ENCODE assay signal across 26 cellular contexts in genomic region chr6:69617163-69617562, GRCh38.
"Had no signal": no experiment of that assay in that cellular context is flagged by ENCODE, and none has a peak within 500 bp of the region (broad histone marks: within the 10 kb centered on the region; RNA-seq: fewer than 3 reads in every experiment).

No MANE protein-coding gene starts in this region.

- DNase-seq: stimulated activated CD4-positive, alpha-beta T cell treated with anti-CD3 and anti-CD28 coated beads, Interleukin-2, amount 100 ng/mL, for 48 hours; stimulated activated CD4-positive, alpha-beta T cell treated with anti-CD3 and anti-CD28 coated beads, Interleukin-4, amount 100 ng/mL, for 1 hour; stimulated activated CD4-positive, alpha-beta T cell treated with anti-CD3 and anti-CD28 coated beads, Interleukin-4, amount 100 ng/mL, for 24 hours; stimulated activated CD4-positive, alpha-beta T cell treated with anti-CD3 and anti-CD28 coated beads, Interleukin-4, amount 100 ng/mL, for 4 hours; stimulated activated CD8-positive, alpha-beta memory T cell treated with anti-CD3 and anti-CD28 coated beads, Interleukin-4, amount 100 ng/mL, for 48 hours; stimulated activated naive B cell treated with anti-CD40 and anti-IgM and Interleukin-4, amounts not matched to agents 10 μg/mL and 1 μg/mL and 100 μg/mL, for 72 hours; stimulated activated naive CD4-positive, alpha-beta T cell; stimulated activated naive CD4-positive, alpha-beta T cell treated with Interleukin-2 at 50 U/mL for 16 hours; stimulated activated naive CD8-positive, alpha-beta T cell treated with anti-CD3 and anti-CD28 coated beads, Interleukin-15, amount 100 ng/mL, for 72 hours; stimulated activated naive CD8-positive, alpha-beta T cell treated with anti-CD3 and anti-CD28 coated beads, Interleukin-15, Interleukin-2, amounts not matched to agents 100 U/mL and 50 U/mL, for 24 hours; stomach; substantia nigra; testis; thyroid gland; tibial artery; transverse colon; trophoblast cell; upper lobe of left lung; upper lobe of right lung; uterus had no signal

- H3K36me3 ChIP-seq: stomach, suprapubic skin, thoracic aorta, thyroid gland, tibial artery, tibial nerve, transverse colon, upper lobe of left lung, upper lobe of right lung, uterus, vagina had no signal

- FAIRE-seq: urothelium cell line had no signal

- H3K27me3 ChIP-seq: stomach, suprapubic skin, testis, thyroid gland, tibial artery, tibial nerve, transverse colon, upper lobe of left lung, upper lobe of right lung, uterus, vagina had no signal

- H3K9me3 ChIP-seq: stomach, suprapubic skin, testis, thoracic aorta, thyroid gland, tibial artery, tibial nerve, transverse colon, upper lobe of left lung, upper lobe of right lung, uterus, vagina had no signal

- H3K27ac ChIP-seq: stomach, suprapubic skin, testis, thoracic aorta, thyroid gland, tibial artery, tibial nerve, transverse colon, upper lobe of left lung, upper lobe of right lung, uterus, vagina had no signal

- ATAC-seq: stimulated activated memory B cell treated with anti-CD40 and anti-IgM and Interleukin-4, amounts not matched to agents 10 μg/mL and 1 μg/mL and 100 μg/mL, for 72 hours; stimulated activated naive B cell treated with anti-CD40 and anti-IgM and Interleukin-4, amounts not matched to agents 10 μg/mL and 1 μg/mL and 100 μg/mL, for 72 hours; stimulated activated naive CD8-positive, alpha-beta T cell treated with anti-CD3 and anti-CD28 coated beads, Interleukin-15, amount 100 ng/mL, for 72 hours; stimulated activated naive CD8-positive, alpha-beta T cell treated with anti-CD3 and anti-CD28 coated beads, Interleukin-15, Interleukin-2, amounts not matched to agents 100 U/mL and 50 U/mL, for 24 hours; upper lobe of right lung had no signal

- H3K4me3 ChIP-seq: stomach, suprapubic skin, testis, thoracic aorta, thyroid gland, tibial artery, tibial nerve, transverse colon, upper lobe of left lung, upper lobe of right lung, uterus, vagina had no signal

- H3K4me1 ChIP-seq: stomach, suprapubic skin, testis, thyroid gland, tibial artery, tibial nerve, transverse colon, upper lobe of left lung, upper lobe of right lung, uterus, vagina had no signal
